Comparison of ENCODE assay signal across 23 cellular contexts in genomic region chr3:136755192-136755591, GRCh38. TPM values are rescaled to one million over a fixed set of nuclear protein-coding genes. Genes with fewer than 3 reads are reported as not detected.
DNase-seq lines count a peak whose midpoint lies in the region; ATAC-seq, FAIRE-seq and TF ChIP-seq lines count a peak whose summit lies in the region.
"Had no signal": no experiment of that assay in that cellular context is flagged by ENCODE, and none has a peak within 500 bp of the region (broad histone marks: within the 10 kb centered on the region; RNA-seq: fewer than 3 reads in every experiment).

No MANE protein-coding gene starts in this region.

- H3K4me2 ChIP-seq in neural progenitor cell = no peak overlapping the region

- no peaks in the 10 kb centered on the region for H3K9me3 Mint-ChIP-seq in activated T-cell treated with anti-CD3 and anti-CD28 coated beads, Interleukin-2, amount 50 U/mL, for 24 hours
- H3K9me3 Mint-ChIP-seq in Calu3 (ENCODE audit: low read depth, unreplicated experiment) = peaks cover 3% of the 10 kb centered on the region
- peaks cover 3% of the 10 kb centered on the region for H3K9me3 Mint-ChIP-seq in chondrocyte (ENCODE audit: low read depth)
- H3K9me3 Mint-ChIP-seq in neural progenitor cell = peaks cover 7% of the 10 kb centered on the region
- H3K9me3 Mint-ChIP-seq: activated T-helper 1 cell treated with anti-CD3 and anti-CD28 coated beads, Interleukin-12 subunit alpha, Interleukin-12 subunit beta, Interleukin-2, Interleukin-4 antibody, amounts not matched to agents 30 ng/mL and 10 ng/mL and 1 ng/mL, durations not matched to agents 14 hours and 24 hours and 36 hours had no signal

- H3K4me1 ChIP-seq in neural progenitor cell (peaks cover 21% of the 10 kb centered on the region), pancreas (peaks cover 0 to 12% (median 0%) of the 10 kb centered on the region in 3 donors), SJCRH30 (0 out of 2 replicates have a peak, but pooled peaks cover 4% of the 10 kb centered on the region)

- TF ChIP-seq CTCF in Calu3 (IDR thresholded peaks at IDR 0.05; ENCODE audit: unreplicated experiment) = no peak
- TF ChIP-seq CTCF in chondrocyte (IDR thresholded peaks at IDR 0.05) = no peak
- TF ChIP-seq CTCF in neural progenitor cell (IDR thresholded peaks at IDR 0.05) = no peak
- no peak for TF ChIP-seq CTCF in pancreas (IDR thresholded peaks at IDR 0.05)

- no peak for ATAC-seq in pancreas
- ATAC-seq: body of pancreas, psoas muscle had no signal

- H3K4me1 Mint-ChIP-seq in activated T-cell treated with anti-CD3 and anti-CD28 coated beads, Interleukin-2, amount 50 U/mL, for 24 hours (ENCODE audit: low read depth) = peaks cover 25% of the 10 kb centered on the region
- H3K4me1 Mint-ChIP-seq in Calu3 (ENCODE audit: low read depth, unreplicated experiment) = peaks cover 28% of the 10 kb centered on the region
- H3K4me1 Mint-ChIP-seq in chondrocyte (ENCODE audit: low read depth) = peaks cover 24% of the 10 kb centered on the region
- H3K4me1 Mint-ChIP-seq in neural progenitor cell = peaks cover 22% of the 10 kb centered on the region

- peaks cover 22% of the 10 kb centered on the region for H3K79me2 ChIP-seq in neural progenitor cell (ENCODE audit: low read depth)

- H3K27me3 Mint-ChIP-seq in activated T-cell treated with anti-CD3 and anti-CD28 coated beads, Interleukin-2, amount 50 U/mL, for 24 hours = no peaks in the 10 kb centered on the region
- H3K27me3 Mint-ChIP-seq in Calu3 (ENCODE audit: unreplicated experiment) = no peaks in the 10 kb centered on the region
- H3K27me3 Mint-ChIP-seq in chondrocyte (ENCODE audit: low read depth) = no peaks in the 10 kb centered on the region
- H3K27me3 Mint-ChIP-seq in neural progenitor cell (ENCODE audit: insufficient read depth, low read depth) = peaks cover 7% of the 10 kb centered on the region

- peak overlapping the region; percentile 9 for H3K27ac Mint-ChIP-seq in activated T-cell treated with anti-CD3 and anti-CD28 coated beads, Interleukin-2, amount 50 U/mL, for 24 hours
- peak overlapping the region; percentile 2 for H3K27ac Mint-ChIP-seq in Calu3 (ENCODE audit: unreplicated experiment)
- H3K27ac Mint-ChIP-seq in chondrocyte (ENCODE audit: unreplicated experiment) = peak overlapping the region; percentile 2
- peak overlapping the region; percentile 23 for H3K27ac Mint-ChIP-seq in neural progenitor cell

- no peak for FAIRE-seq in pancreas (lab: Jason Lieb, UNC)
- FAIRE-seq: G401.6, kidney had no signal

- peaks cover 37% of the 10 kb centered on the region for H3F3A ChIP-seq in neural progenitor cell (ENCODE audit: low read depth)

- no peaks in the 10 kb centered on the region for H3K36me3 ChIP-seq in neural progenitor cell
- H3K36me3 ChIP-seq in pancreas = no peaks in the 10 kb centered on the region
- no peaks in the 10 kb centered on the region for H3K36me3 ChIP-seq in SJCRH30
- H3K36me3 ChIP-seq: neutrophil had no signal

- H4K20me1 ChIP-seq in neural progenitor cell (ENCODE audit: low read depth) = no peaks in the 10 kb centered on the region

- intact Hi-C loops in Calu3 (cut with micrococcal nuclease; ENCODE audit: unreplicated experiment) (no loop called here), pancreas (cut with DNase I) (loop anchor here in 1 of 3 donors (10.0 kb wide), 1 partner anchor 360 kb away; no protein-coding TSS in a partner anchor)

- peaks cover 21% of the 10 kb centered on the region for H3K36me3 Mint-ChIP-seq in activated T-cell treated with anti-CD3 and anti-CD28 coated beads, Interleukin-2, amount 50 U/mL, for 24 hours (ENCODE audit: low read depth)
- H3K36me3 Mint-ChIP-seq in Calu3 (ENCODE audit: insufficient read depth, unreplicated experiment) (peaks cover 38% of the 10 kb centered on the region), chondrocyte (ENCODE audit: low read depth) (no peaks in the 10 kb centered on the region), neural progenitor cell (peaks cover 12% of the 10 kb centered on the region)

- no peak overlapping the region for H3K27ac ChIP-seq in neural progenitor cell
- no peak overlapping the region for H3K27ac ChIP-seq in pancreas
- H3K27ac ChIP-seq in SJCRH30 = no peak overlapping the region
- H3K27ac ChIP-seq: neutrophil, psoas muscle had no signal

- no peak overlapping the region for H3K9ac ChIP-seq in neural progenitor cell

- H3K4me3 ChIP-seq in neural progenitor cell (no peak overlapping the region), pancreas (no peak overlapping the region), SJCRH30 (no peak overlapping the region)
- H3K4me3 ChIP-seq: body of pancreas, psoas muscle had no signal

- no TSS peak for BruUV-seq in Calu3 (replicated peaks; lab: Mats Ljungman, UMichigan)

- DNase-seq in activated T-cell treated with anti-CD3 and anti-CD28 coated beads, Interleukin-2, amount 50 U/mL, for 24 hours = no peak
- DNase-seq in activated T-cell treated with anti-CD3 and anti-CD28 coated beads, Interleukin-2, amount 50 U/mL, for 48 hours = no peak
- no peak for DNase-seq in Calu3
- no peak for DNase-seq in chondrocyte (ENCODE audit: low spot score)
- no peak for DNase-seq in neural progenitor cell (ENCODE audit: low spot score)
- DNase-seq in AML-193 (lab: John Stamatoyannopoulos, UW) = no peak
- DNase-seq in pancreas = no peak
- DNase-seq in SJCRH30 = no peak
- DNase-seq: activated CD4-positive, alpha-beta T cell treated with anti-CD3 and anti-CD28 coated beads for 48 hours; body of pancreas; effector memory CD4-positive, alpha-beta T cell; erythroblast; glutamatergic neuron; kidney; NCI-H446 treated with DMSO at 0.1 percent for 48 hours; psoas muscle; RPMI8226; stimulated activated CD4-positive, alpha-beta T cell treated with anti-CD3 and anti-CD28 coated beads, Interleukin-15, amount 100 ng/mL, for 24 hours; stimulated activated naive CD4-positive, alpha-beta T cell treated with Interleukin-2 at 50 U/mL for 16 hours; T-helper 2 cell had no signal

- H3K9me3 ChIP-seq in neural progenitor cell (ENCODE audit: low read depth) = no peaks in the 10 kb centered on the region
- no peaks in the 10 kb centered on the region for H3K9me3 ChIP-seq in pancreas
- H3K9me3 ChIP-seq in SJCRH30 (replicated peaks) = no peaks in the 10 kb centered on the region
- H3K9me3 ChIP-seq: body of pancreas, neutrophil, psoas muscle had no signal

- no peaks in the 10 kb centered on the region for H3K27me3 ChIP-seq in neural progenitor cell
- no peaks in the 10 kb centered on the region for H3K27me3 ChIP-seq in pancreas
- no peaks in the 10 kb centered on the region for H3K27me3 ChIP-seq in SJCRH30
- H3K27me3 ChIP-seq: body of pancreas, neutrophil had no signal

- 79 to 95% methylated on average over 2 of the region's 2 CpGs for WGBS in pancreas, 2 donors

- H3K4me3 Mint-ChIP-seq in activated T-cell treated with anti-CD3 and anti-CD28 coated beads, Interleukin-2, amount 50 U/mL, for 24 hours = no peak overlapping the region
- H3K4me3 Mint-ChIP-seq in Calu3 (ENCODE audit: low read depth, unreplicated experiment) = no peak overlapping the region
- no peak overlapping the region for H3K4me3 Mint-ChIP-seq in chondrocyte (ENCODE audit: unreplicated experiment)
- peak overlapping the region; percentile 7 for H3K4me3 Mint-ChIP-seq in neural progenitor cell

- H2AFZ ChIP-seq in neural progenitor cell (replicated peaks) = no peak overlapping the region

- CTCF ChIA-PET in Calu3 (lab: Charles Lee) = interaction anchor here (1.4 to 4.1 kb wide), 2 partner anchors 259 kb away, joined by 4 to 147 read pairs; no protein-coding TSS in a partner anchor

RNA-seq across cellular contexts. Expression of gene STAG1, which starts 3.0 kb away (rescaled TPM):
- total RNA-seq in Calu3 (2022) (33.3 and 39.3 TPM in 2 replicates), chondrocyte (39.8 to 46.0 TPM (median 40.9 TPM) in 3 replicates), neural progenitor cell (ENCODE audit: low replicate concordance) (23.8 and 38.3 TPM in 2 replicates), pancreas (10 to 100 TPM; 17.2 to 24.1 (median 19.5) TPM)
- 1 to 10 TPM; 6.8 to 8.3 TPM for polyA plus RNA-seq in pancreas
- total RNA-seq in SJCRH30 (2014; rRNA removed; shearing (Covaris generic)) = 28.8 and 34.3 TPM in 2 replicates
